Comparison of ENCODE assay signal across 7 cellular contexts in the genomic region with DNA sequence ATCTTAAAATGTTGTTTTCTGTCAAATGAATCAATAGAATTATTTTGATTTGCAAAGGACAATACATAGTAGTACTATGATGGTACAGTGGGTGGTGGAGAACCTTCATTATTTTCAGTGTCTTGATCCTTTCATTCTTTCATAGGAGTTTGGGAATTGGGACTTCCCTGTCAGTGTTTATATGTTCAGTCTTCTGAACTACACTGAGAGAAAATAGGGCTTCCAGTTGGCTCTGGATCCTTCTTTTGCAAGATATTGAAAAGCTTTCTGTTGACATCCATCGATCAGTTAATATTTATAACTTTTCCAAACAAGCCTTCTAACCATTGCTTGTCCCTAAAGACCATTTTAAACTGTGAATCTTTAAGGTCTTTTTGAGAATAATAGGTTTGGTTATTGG.
"Had no signal": no experiment of that assay in that cellular context is flagged by ENCODE, and none has a peak within 500 bp of the region (broad histone marks: within the 10 kb centered on the region; RNA-seq: fewer than 3 reads in every experiment).

No MANE protein-coding gene starts in this region.

- H3K4me3 ChIP-seq: GM12878 had no signal

- DNase-seq: GDM1, GF-D8 had no signal

- ATAC-seq: GM12878 had no signal

- FAIRE-seq: GM12878, GM12891, GM12892, GM18507, GM19239 had no signal
